In genomic region chr10:47461261-47461687, GRCh38 we compare ENCODE assay signal across 9 cellular contexts. TPM values are rescaled to one million over a fixed set of nuclear protein-coding genes. Genes with fewer than 3 reads are reported as not detected.
A peak's percentile ranks its signal among the peaks of the same experiment; 100 is the strongest.
DNase-seq lines count a peak whose midpoint lies in the region; ATAC-seq and TF ChIP-seq lines count a peak whose summit lies in the region.
"Not testable (repeated sequence)": the region's sequence is repeated elsewhere in the genome, so short reads cannot be mapped to it uniquely, and the experiment has no call there.
"Had no signal": no experiment of that assay in that cellular context is flagged by ENCODE, and none has a peak within 500 bp of the region (broad histone marks: within the 10 kb centered on the region; RNA-seq: fewer than 3 reads in every experiment).

No MANE protein-coding gene starts in this region.

- H3K27me3 ChIP-seq in hepatocyte, thyroid gland: not testable (repeated sequence)

- peak overlapping the region; percentile 71 for H2AFZ ChIP-seq in hepatocyte

- H3K9me2 ChIP-seq in hepatocyte (replicated peaks; ENCODE audit: insufficient read depth): not testable (repeated sequence)

- not testable (repeated sequence) for H3K27ac Mint-ChIP-seq in activated CD4-positive, alpha-beta memory T cell treated with anti-CD3 and anti-CD28 coated beads for 36 hours

- TF ChIP-seq CTCF in choroid plexus epithelial cell (conservative IDR thresholded peaks at IDR 0.05; ENCODE audit: low read depth, low read length): peak; percentile 27
- peak; percentile 52 for TF ChIP-seq CTCF in hepatocyte (IDR thresholded peaks at IDR 0.05; ENCODE audit: poor library complexity)
- TF ChIP-seq CTCF in thyroid gland (IDR thresholded peaks at IDR 0.05): peak in 1 of 6 experiments; percentile 26

- CTCF ChIA-PET in activated CD4-positive, alpha-beta memory T cell treated with anti-CD3 and anti-CD28 coated beads for 36 hours (lab: Charles Lee): not testable (repeated sequence)

- H3K4me3 Mint-ChIP-seq in activated CD4-positive, alpha-beta memory T cell treated with anti-CD3 and anti-CD28 coated beads for 36 hours: not testable (repeated sequence)

- H3K36me3 ChIP-seq in hepatocyte (replicated peaks; ENCODE audit: insufficient read depth, low read depth); thyroid gland: not testable (repeated sequence)

- not testable (repeated sequence) for H3K36me3 Mint-ChIP-seq in activated CD4-positive, alpha-beta memory T cell treated with anti-CD3 and anti-CD28 coated beads for 36 hours

- not testable (repeated sequence) for H3K4me3 ChIP-seq in choroid plexus epithelial cell (ENCODE audit: low read depth, low read length); hepatocyte; thyroid gland (replicated peaks in 1 of 3)

- H3K4me1 Mint-ChIP-seq in activated CD4-positive, alpha-beta memory T cell treated with anti-CD3 and anti-CD28 coated beads for 36 hours (ENCODE audit: low read depth): not testable (repeated sequence)

- peak; percentile 74 for ATAC-seq in HG03159 (IDR thresholded peaks at IDR 0.05; ENCODE audit: unreplicated experiment)

- H3K27ac ChIP-seq in hepatocyte: peak overlapping the region; percentile 90
- H3K27ac ChIP-seq in thyroid gland: not testable (repeated sequence)

- 7% methylated on average over 20 of the region's 37 CpGs for WGBS in hepatocyte (ENCODE audit: low lambda C conversion rate, missing lambda C conversion rate)
- WGBS in thyroid gland, 2 donors: 0% methylated on average over 1 to 4 of the region's 37 CpGs

- not testable (repeated sequence) for H3K9me3 ChIP-seq in hepatocyte (ENCODE audit: low read depth); thyroid gland

- H3K79me2 ChIP-seq in hepatocyte: not testable (repeated sequence)

- peaks cover 24% of the 10 kb centered on the region for H3K4me1 ChIP-seq in hepatocyte (ENCODE audit: insufficient read depth)
- not testable (repeated sequence) for H3K4me1 ChIP-seq in thyroid gland

- DNase-seq in EL: peak; percentile 56
- peak; percentile 5 for DNase-seq in NCI-H774 (lab: John Stamatoyannopoulos, UW)
- DNase-seq in activated CD4-positive, alpha-beta memory T cell treated with anti-CD3 and anti-CD28 coated beads for 36 hours: peak; percentile 49
- peak; percentile 92 for DNase-seq in choroid plexus epithelial cell (ENCODE audit: low read depth)
- DNase-seq in hepatocyte (ENCODE audit: low spot score): peak; percentile 79
- DNase-seq in occipital lobe (lab: John Stamatoyannopoulos, UW): peak; percentile 55
- DNase-seq in thyroid gland: peak; percentile 51 to 53

- intact Hi-C loops in activated CD4-positive, alpha-beta memory T cell treated with anti-CD3 and anti-CD28 coated beads for 36 hours (cut with micrococcal nuclease); thyroid gland (cut with DNase I): not testable (repeated sequence)

- TF ChIP-seq POLR2A in thyroid gland (IDR thresholded peaks at IDR 0.05): not testable (repeated sequence)

- H3K9me3 Mint-ChIP-seq in activated CD4-positive, alpha-beta memory T cell treated with anti-CD3 and anti-CD28 coated beads for 36 hours: not testable (repeated sequence)

- not testable (repeated sequence) for H3K27me3 Mint-ChIP-seq in activated CD4-positive, alpha-beta memory T cell treated with anti-CD3 and anti-CD28 coated beads for 36 hours

- peak overlapping the region; percentile 60 for H3K4me2 ChIP-seq in hepatocyte

- POLR2A ChIA-PET in activated CD4-positive, alpha-beta memory T cell treated with anti-CD3 and anti-CD28 coated beads for 36 hours (lab: Charles Lee): not testable (repeated sequence)

- H4K20me1 ChIP-seq in hepatocyte (ENCODE audit: insufficient read depth, poor library complexity, severe bottlenecking): not testable (repeated sequence)

RNA-seq across cellular contexts. Expression of gene ANXA8, which starts 22.6 kb away (rescaled TPM):
- not detected for total RNA-seq in activated CD4-positive, alpha-beta memory T cell treated with anti-CD3 and anti-CD28 coated beads for 36 hours
- total RNA-seq in hepatocyte (60.4 and 87.6 TPM in 2 replicates), occipital lobe (not detected), thyroid gland (under 1 TPM in 1 of 4 donors, not detected in 3; 0.40 TPM)
- 213 and 296 TPM in 2 replicates for polyA plus RNA-seq in hepatocyte

RNA-seq across cellular contexts. Expression of gene FAM25G, which starts 30.2 kb away (rescaled TPM):
- not detected for total RNA-seq in activated CD4-positive, alpha-beta memory T cell treated with anti-CD3 and anti-CD28 coated beads for 36 hours
- total RNA-seq in hepatocyte (not detected in 2 replicates), occipital lobe (not detected), thyroid gland (not detected)
- 0.57 TPM in 1 of 2 replicates, not detected in the other for polyA plus RNA-seq in hepatocyte
- total RNA-seq: T-helper 1 cell treated with Interleukin-12 subunit alpha and Interleukin-12 subunit beta and Interleukin-4 antibody, amounts not matched to agents 30 ng/mL and 1 ng/mL, for 36 hours had no signal

Comparison
In these comparisons a context has a peak if more than half of its experiments do, and no peak if none do; other contexts are left out.
1. DNase-seq: peak in every context shown above with its lines; median percentile 92 in choroid plexus epithelial cell; 79 in hepatocyte; 56 in EL; 55 in occipital lobe; 52 in thyroid gland; 49 in activated CD4-positive, alpha-beta memory T cell treated with anti-CD3 and anti-CD28 coated beads for 36 hours; 5 in NCI-H774.
2. RNA of gene ANXA8, which starts 22.6 kb away (total RNA-seq): 60.4 to 87.6 TPM in hepatocyte; 0.40 TPM in thyroid gland, not detected in activated CD4-positive, alpha-beta memory T cell treated with anti-CD3 and anti-CD28 coated beads for 36 hours and not detected in occipital lobe (single experiment); every median in the first group is over 10 times any median in the second.